1 cellular context compared by ENCODE assay signal in genomic region chr5:55231029-55231475, GRCh38.
TF ChIP-seq lines count a peak whose summit lies in the region.

No MANE protein-coding gene starts in this region.

TF ChIP-seq in IMR-90, 13 proteins besides CTCF, POLR2A, EP300 and RAD21 (continued from another document):
- TF ChIP-seq NFE2L2 (IDR thresholded peaks at IDR 0.05; ENCODE audit: low read depth, low read length) (no peak), MAFK (IDR thresholded peaks at IDR 0.05; ENCODE audit: low read depth, low read length) (no peak), USF2 (IDR thresholded peaks at IDR 0.05; ENCODE audit: low read depth, low read length) (no peak)
